Comparison of ENCODE assay signal across 1 cellular context in genomic region chr15:40090774-40091455, GRCh38.
TF ChIP-seq lines count a peak whose summit lies in the region.

No MANE protein-coding gene starts in this region.

TF ChIP-seq in IMR-90, 13 proteins besides CTCF, POLR2A, EP300 and RAD21:
- TF ChIP-seq CEBPB (IDR thresholded peaks at IDR 0.05; ENCODE audit: low read depth, low read length): no peak
- no peak for TF ChIP-seq RFX5 (IDR thresholded peaks at IDR 0.05; ENCODE audit: low read depth, low read length)
- no peak for TF ChIP-seq BHLHE40 (IDR thresholded peaks at IDR 0.05; ENCODE audit: low read depth, low read length)
- no peak for TF ChIP-seq MXI1 (IDR thresholded peaks at IDR 0.05; ENCODE audit: borderline replicate concordance, low read depth, low read length)
